In genomic region chr7:48091506-48092433, GRCh38 we compare ENCODE assay signal across 17 cellular contexts. TPM values are rescaled to one million over a fixed set of nuclear protein-coding genes. Genes with fewer than 3 reads are reported as not detected.
DNase-seq lines count a peak whose midpoint lies in the region; ATAC-seq and TF ChIP-seq lines count a peak whose summit lies in the region.
"Had no signal": no experiment of that assay in that cellular context is flagged by ENCODE, and none has a peak within 500 bp of the region (broad histone marks: within the 10 kb centered on the region; RNA-seq: fewer than 3 reads in every experiment).

No MANE protein-coding gene starts in this region.

- no peak overlapping the region for H2BK5ac ChIP-seq in mesenchymal stem cell (ENCODE audit: low read depth, low read length, poor library complexity, severe bottlenecking)

- DNase-seq in CD4-positive, alpha-beta T cell = no peak
- DNase-seq in mammary epithelial cell (no peak), mesenchymal stem cell (no peak), SW 1271 (lab: John Stamatoyannopoulos, UW) (no peak), Peyer's patch (no peak), NCI-H2029 (lab: John Stamatoyannopoulos, UW) (no peak), iPS-NIHi11 (ENCODE audit: low spot score) (no peak)
- DNase-seq: C1 segment of cervical spinal cord; effector CD8-positive, alpha-beta T cell; GF-D8; heart right ventricle; MM.1S; NCI-H2171 treated with DMSO at 0.1 percent for 48 hours; small intestine; substantia nigra had no signal

- peak overlapping the region; percentile 100 for H3K4me3 Mint-ChIP-seq in CD4-positive, alpha-beta T cell

- no peak for TF ChIP-seq POLR2A in Peyer's patch (IDR thresholded peaks at IDR 0.05)

- POLR2A ChIA-PET in CD4-positive, alpha-beta T cell (lab: Charles Lee) = interaction anchor here (0.7 kb wide), 1 partner anchor 92 kb away, joined by 3 read pairs; no protein-coding TSS in a partner anchor

- peak overlapping the region; percentile 65 for H3K4me2 ChIP-seq in mammary epithelial cell (ENCODE audit: insufficient read depth, low read depth, low read length)
- no peak overlapping the region for H3K4me2 ChIP-seq in mesenchymal stem cell (ENCODE audit: low read length, poor library complexity, severe bottlenecking)

- dilution Hi-C loops in mammary epithelial cell (cut with HindIII; ENCODE audit: low sequenced_read_pairs) = loop anchor here (5.0 kb wide), 1 partner anchor 114 kb away; the partner anchor contains the start of gene HUS1

- H2BK12ac ChIP-seq in mesenchymal stem cell (ENCODE audit: low read length in 2 of 2) = peak overlapping the region in 1 of 2 experiments; percentile 22

- H3K4me1 Mint-ChIP-seq in CD4-positive, alpha-beta T cell (ENCODE audit: low read depth) = peaks cover 73% of the 10 kb centered on the region

- in situ Hi-C loops in mammary epithelial cell (cut with MboI; ENCODE audit: low sequenced_read_pairs in 2 of 2) = loop anchor here (5.0 kb wide), 2 partner anchors 104 to 114 kb away; partner anchors contain the start of gene HUS1 (in 1 of the 2)

- no peak overlapping the region for H3K27ac ChIP-seq in CD4-positive, alpha-beta T cell (ENCODE audit: low read depth, low read length)
- H3K27ac ChIP-seq in HUES6 (ENCODE audit: low read depth, low read length) (no peak overlapping the region), mammary epithelial cell (ENCODE audit: insufficient read depth, low read depth, low read length) (peak overlapping the region; percentile 1), mesenchymal stem cell (ENCODE audit: low read length, poor library complexity, severe bottlenecking) (no peak overlapping the region), Peyer's patch (no peak overlapping the region)

- no peaks in the 10 kb centered on the region for H4K20me1 ChIP-seq in mammary epithelial cell (ENCODE audit: insufficient read depth, low read length)

- no peak overlapping the region for H4K8ac ChIP-seq in mesenchymal stem cell (ENCODE audit: low read length)

- H3K14ac ChIP-seq in mesenchymal stem cell (ENCODE audit: low read length in 2 of 2) = no peak overlapping the region

- intact Hi-C loops in CD4-positive, alpha-beta T cell (cut with DNase I, micrococcal nuclease) = no loop called here
- intact Hi-C loops in mammary epithelial cell (cut with micrococcal nuclease) = loop anchor here (1.0 kb wide), 1 partner anchor 100 kb away; no protein-coding TSS in a partner anchor

- H3K36me3 Mint-ChIP-seq in CD4-positive, alpha-beta T cell (ENCODE audit: low read depth) = peaks cover 71% of the 10 kb centered on the region

- no peak overlapping the region for H3K23ac ChIP-seq in mesenchymal stem cell (ENCODE audit: low read length in 2 of 2)

- H2BK120ac ChIP-seq in mesenchymal stem cell (ENCODE audit: low read depth, low read length) = no peak overlapping the region

- ATAC-seq in CD4-positive, alpha-beta T cell (ENCODE audit: poor library complexity) = no peak
- ATAC-seq: heart right ventricle had no signal

- peak overlapping the region; percentile 96 for H3K27ac Mint-ChIP-seq in CD4-positive, alpha-beta T cell

- H3K36me3 ChIP-seq in HUES6 (ENCODE audit: control insufficient read depth, insufficient read depth, low read length) = peaks cover 61% of the 10 kb centered on the region
- peaks cover 44% of the 10 kb centered on the region for H3K36me3 ChIP-seq in mammary epithelial cell (ENCODE audit: insufficient read depth, low read length)
- H3K36me3 ChIP-seq in mesenchymal stem cell (ENCODE audit: control insufficient read depth in 1 of 2, insufficient read depth in 2 of 2, low read depth in 1 of 2, low read length in 2 of 2) = peaks cover 17 to 44% of the 10 kb centered on the region in 2 experiments
- peaks cover 0 to 51% (median 0%) of the 10 kb centered on the region in 3 donors for H3K36me3 ChIP-seq in Peyer's patch

- H2AK5ac ChIP-seq in mesenchymal stem cell (ENCODE audit: low read length, severe bottlenecking) = peak overlapping the region; percentile 6

- peak overlapping the region; percentile 36 for H3K4me3 ChIP-seq in HUES6 (ENCODE audit: low read depth, low read length)
- H3K4me3 ChIP-seq in mammary epithelial cell (replicated peaks in 1 of 3; ENCODE audit: insufficient read depth in 1 of 3, low read depth in 2 of 3, low read length in 3 of 3) = peak overlapping the region; percentile 81 to 91 (median 86)
- no peak overlapping the region for H3K4me3 ChIP-seq in mesenchymal stem cell (ENCODE audit: insufficient read depth in 1 of 2, low read depth in 1 of 2, low read length in 2 of 2)
- no peak overlapping the region for H3K4me3 ChIP-seq in Peyer's patch

- no TSS peak for BruUV-seq in mammary epithelial cell (replicated peaks; lab: Mats Ljungman, UMichigan)

- peaks cover 23% of the 10 kb centered on the region for H3K79me1 ChIP-seq in mesenchymal stem cell (replicated peaks; ENCODE audit: low read length, poor library complexity, severe bottlenecking)

- H3K9me3 Mint-ChIP-seq in CD4-positive, alpha-beta T cell = no peaks in the 10 kb centered on the region

- peak overlapping the region; percentile 17 for H3K9ac ChIP-seq in HUES6 (ENCODE audit: low read length)
- H3K9ac ChIP-seq in mammary epithelial cell (ENCODE audit: insufficient read depth, low read length) = no peak overlapping the region
- H3K9ac ChIP-seq in mesenchymal stem cell (ENCODE audit: low read length) = no peak overlapping the region

- H3K9me3 ChIP-seq in CD4-positive, alpha-beta T cell (ENCODE audit: control insufficient read depth, low read length) = no peaks in the 10 kb centered on the region
- H3K9me3 ChIP-seq in HUES6 (ENCODE audit: control insufficient read depth, insufficient read depth, low read depth, low read length) = no peaks in the 10 kb centered on the region
- no peaks in the 10 kb centered on the region for H3K9me3 ChIP-seq in mammary epithelial cell (replicated peaks; ENCODE audit: insufficient read depth, low read length)
- no peaks in the 10 kb centered on the region for H3K9me3 ChIP-seq in mesenchymal stem cell (ENCODE audit: control insufficient read depth, low read length)
- no peaks in the 10 kb centered on the region for H3K9me3 ChIP-seq in Peyer's patch
- H3K9me3 ChIP-seq: heart right ventricle had no signal

- H3K18ac ChIP-seq in mesenchymal stem cell (ENCODE audit: low read depth in 1 of 2, low read length in 2 of 2) = no peak overlapping the region

- H3K79me2 ChIP-seq in mammary epithelial cell (ENCODE audit: insufficient read depth, low read length) = peaks cover 77% of the 10 kb centered on the region

- H3K4me1 ChIP-seq in HUES6 (ENCODE audit: control insufficient read depth, insufficient read depth, low read length) (peaks cover 20% of the 10 kb centered on the region), mammary epithelial cell (ENCODE audit: insufficient read depth, low read length) (peaks cover 70% of the 10 kb centered on the region), mesenchymal stem cell (ENCODE audit: control insufficient read depth, insufficient read depth, low read depth, low read length) (peaks cover 24% of the 10 kb centered on the region), Peyer's patch (peaks cover 0 to 22% (median 4%) of the 10 kb centered on the region in 4 donors)

- H2AFZ ChIP-seq in mammary epithelial cell (ENCODE audit: low read depth, low read length) (no peak overlapping the region), mesenchymal stem cell (ENCODE audit: low read depth, low read length) (no peak overlapping the region)

- no peak overlapping the region for H2BK15ac ChIP-seq in mesenchymal stem cell (ENCODE audit: low read depth, poor library complexity, severe bottlenecking)

- CTCF ChIA-PET in CD4-positive, alpha-beta T cell (lab: Charles Lee) = interaction anchor here (1.4 to 3.1 kb wide), 2 partner anchors 19 to 100 kb away, joined by 5 to 10 read pairs; no protein-coding TSS in a partner anchor
- CTCF ChIA-PET in mammary epithelial cell (lab: Charles Lee; ENCODE audit: low non-redundant PET) = no interaction called here

- H4K91ac ChIP-seq in mesenchymal stem cell (ENCODE audit: low read length) = no peak overlapping the region

- H3K27me3 ChIP-seq in CD4-positive, alpha-beta T cell (ENCODE audit: control insufficient read depth, insufficient read depth, low read length) = no peaks in the 10 kb centered on the region
- no peaks in the 10 kb centered on the region; the same call in 1 of the 2 replicates for H3K27me3 ChIP-seq in HUES6 (ENCODE audit: control insufficient read depth, insufficient read depth, low read length)
- H3K27me3 ChIP-seq in mammary epithelial cell (ENCODE audit: insufficient read depth, low read length) = no peaks in the 10 kb centered on the region
- no peaks in the 10 kb centered on the region for H3K27me3 ChIP-seq in mesenchymal stem cell (ENCODE audit: control insufficient read depth in 1 of 2, insufficient read depth in 1 of 2, low read length in 2 of 2)
- H3K27me3 ChIP-seq in Peyer's patch = no peaks in the 10 kb centered on the region
- H3K27me3 ChIP-seq: heart right ventricle had no signal

- 92% methylated on average over 9 of the region's 10 CpGs for WGBS in mammary epithelial cell (ENCODE audit: low coverage, missing lambda C conversion rate)
- WGBS in mesenchymal stem cell = 87% methylated on average over 10 of the region's 10 CpGs

- no peaks in the 10 kb centered on the region for H3K27me3 Mint-ChIP-seq in CD4-positive, alpha-beta T cell

- TF ChIP-seq CTCF in CD4-positive, alpha-beta T cell (IDR thresholded peaks at IDR 0.05) = no peak
- no peak for TF ChIP-seq CTCF in mammary epithelial cell (conservative IDR thresholded peaks at IDR 0.05 in 1 of 2, IDR thresholded peaks at IDR 0.05 in 1 of 2; ENCODE audit: extremely low read depth in 1 of 2, insufficient read depth in 1 of 2, low read depth in 1 of 2, low read length in 2 of 2)
- TF ChIP-seq CTCF in Peyer's patch (IDR thresholded peaks at IDR 0.05) = no peak

- H3K4ac ChIP-seq in mesenchymal stem cell (ENCODE audit: low read depth in 1 of 2, low read length in 2 of 2) = no peak overlapping the region

RNA-seq across cellular contexts. Expression of gene UPP1, which starts 2.7 kb away (rescaled TPM):
- total RNA-seq in CD4-positive, alpha-beta T cell = 100 to 1,000 TPM; 125 to 126 TPM
- 100 to 1,000 TPM in 1 of 2 donors, 10 to 100 TPM in 1; 87.7 to 992 TPM for total RNA-seq in mammary epithelial cell
- polyA plus RNA-seq in mammary epithelial cell = 254 TPM
- 190 TPM for polyA minus RNA-seq in mammary epithelial cell
- polyA plus RNA-seq in mesenchymal stem cell (2013, experiment 1 of 2) = 38.2 TPM
- polyA plus RNA-seq in mesenchymal stem cell (2013, experiment 2 of 2) = 37.1 TPM
- total RNA-seq in Peyer's patch = 10 to 100 TPM; 15.4 to 24.0 (median 16.4) TPM

RNA-seq across cellular contexts. Expression of gene C7orf57, which starts 56.4 kb away (rescaled TPM):
- total RNA-seq in CD4-positive, alpha-beta T cell = under 1 TPM in 1 of 2 experiments, not detected in 1; 0.56 TPM
- total RNA-seq in mammary epithelial cell (1 to 10 TPM in 1 of 2 donors, under 1 TPM in 1; 0.67 to 2.0 TPM), Peyer's patch (not detected)
- polyA plus RNA-seq in mammary epithelial cell = 1.1 TPM
- not detected for polyA minus RNA-seq in mammary epithelial cell
- polyA plus RNA-seq in mesenchymal stem cell (2013, experiment 1 of 2) = not detected
- not detected for polyA plus RNA-seq in mesenchymal stem cell (2013, experiment 2 of 2)
- total RNA-seq: liver had no signal
- polyA plus RNA-seq: heart right ventricle, liver had no signal

Comparison
In these comparisons a context has a peak if more than half of its experiments do, and no peak if none do; other contexts are left out.
1. H3K4me3 ChIP-seq: peak in HUES6 (single experiment) and mammary epithelial cell (3 of 3); none in mesenchymal stem cell (0 of 2) and Peyer's patch (0 of 4).